In genomic region chr2:20050104-20050711, GRCh38 we compare ENCODE assay signal across 1 cellular context.
TF ChIP-seq lines count a peak whose summit lies in the region.

No MANE protein-coding gene starts in this region.

TF ChIP-seq in GM12878, 131 proteins besides CTCF, POLR2A, EP300 and RAD21 (continues in another document):
- TF ChIP-seq MTA2 (IDR thresholded peaks at IDR 0.05; ENCODE audit: low read depth), result peak; percentile 97
- no peak for TF ChIP-seq ZBTB11 (CRISPR knock-in tag; IDR thresholded peaks at IDR 0.05)
- peak; percentile 35; the same call in 1 of the 2 replicates for TF ChIP-seq MLLT1 (IDR thresholded peaks at IDR 0.05)
- TF ChIP-seq RUNX3 (IDR thresholded peaks at IDR 0.05; ENCODE audit: low read length), result peak; percentile 57
- TF ChIP-seq MYC (IDR thresholded peaks at IDR 0.05; ENCODE audit: insufficient read depth, insufficient read length, insufficient replicate concordance, low read length, severe bottlenecking), result no peak
- peak in 1 of 2 experiments; percentile 11; a peak in 1 of 4 replicates for TF ChIP-seq BHLHE40 (IDR thresholded peaks at IDR 0.05; ENCODE audit: borderline replicate concordance in 1 of 2, low read depth in 2 of 2, low read length in 1 of 2)
- TF ChIP-seq MXI1 (IDR thresholded peaks at IDR 0.05; ENCODE audit: low read depth, low read length), result peak; percentile 27; the same call in 1 of the 2 replicates
- peak; percentile 6; the same call in 1 of the 2 replicates for TF ChIP-seq TBL1XR1 (IDR thresholded peaks at IDR 0.05; ENCODE audit: low read depth, low read length)
- TF ChIP-seq ATF7 (IDR thresholded peaks at IDR 0.05; ENCODE audit: low read depth), result peak; percentile 72
- peak; percentile 90 for TF ChIP-seq SMARCA5 (IDR thresholded peaks at IDR 0.05)
- TF ChIP-seq ATF2 (IDR thresholded peaks at IDR 0.05; ENCODE audit: low read length), result peak; percentile 24; the same call in 1 of the 2 replicates
- 0 out of 2 replicates have a peak, but pooled peaks have one; percentile 30 for TF ChIP-seq NFIC (IDR thresholded peaks at IDR 0.05; ENCODE audit: low read depth, low read length)
- no peak for TF ChIP-seq CHD2 (IDR thresholded peaks at IDR 0.05; ENCODE audit: borderline replicate concordance, low read depth, low read length)
- TF ChIP-seq MEF2B (IDR thresholded peaks at IDR 0.05; ENCODE audit: partially characterized antibody, poor library complexity, severe bottlenecking), result peak; percentile 28
- TF ChIP-seq CBFB (IDR thresholded peaks at IDR 0.05; ENCODE audit: low read depth), result peak; percentile 46; the same call in 1 of the 2 replicates
- TF ChIP-seq SPI1 (IDR thresholded peaks at IDR 0.05; ENCODE audit: borderline replicate concordance, insufficient read depth, low read depth, low read length), result peak; percentile 94
- no peak for TF ChIP-seq SMC3 (IDR thresholded peaks at IDR 0.05; ENCODE audit: borderline replicate concordance, low read length)
- TF ChIP-seq NR2C2 (IDR thresholded peaks at IDR 0.05; ENCODE audit: borderline replicate concordance, control insufficient read depth, insufficient read length, low read depth), result no peak
- peak; percentile 86 for TF ChIP-seq SMAD1 (IDR thresholded peaks at IDR 0.05; ENCODE audit: low read depth, partially characterized antibody)
- TF ChIP-seq SMAD5 (IDR thresholded peaks at IDR 0.05; ENCODE audit: low read depth), result 0 out of 2 replicates have a peak, but pooled peaks have one; percentile 13
- TF ChIP-seq, protein P1, sequence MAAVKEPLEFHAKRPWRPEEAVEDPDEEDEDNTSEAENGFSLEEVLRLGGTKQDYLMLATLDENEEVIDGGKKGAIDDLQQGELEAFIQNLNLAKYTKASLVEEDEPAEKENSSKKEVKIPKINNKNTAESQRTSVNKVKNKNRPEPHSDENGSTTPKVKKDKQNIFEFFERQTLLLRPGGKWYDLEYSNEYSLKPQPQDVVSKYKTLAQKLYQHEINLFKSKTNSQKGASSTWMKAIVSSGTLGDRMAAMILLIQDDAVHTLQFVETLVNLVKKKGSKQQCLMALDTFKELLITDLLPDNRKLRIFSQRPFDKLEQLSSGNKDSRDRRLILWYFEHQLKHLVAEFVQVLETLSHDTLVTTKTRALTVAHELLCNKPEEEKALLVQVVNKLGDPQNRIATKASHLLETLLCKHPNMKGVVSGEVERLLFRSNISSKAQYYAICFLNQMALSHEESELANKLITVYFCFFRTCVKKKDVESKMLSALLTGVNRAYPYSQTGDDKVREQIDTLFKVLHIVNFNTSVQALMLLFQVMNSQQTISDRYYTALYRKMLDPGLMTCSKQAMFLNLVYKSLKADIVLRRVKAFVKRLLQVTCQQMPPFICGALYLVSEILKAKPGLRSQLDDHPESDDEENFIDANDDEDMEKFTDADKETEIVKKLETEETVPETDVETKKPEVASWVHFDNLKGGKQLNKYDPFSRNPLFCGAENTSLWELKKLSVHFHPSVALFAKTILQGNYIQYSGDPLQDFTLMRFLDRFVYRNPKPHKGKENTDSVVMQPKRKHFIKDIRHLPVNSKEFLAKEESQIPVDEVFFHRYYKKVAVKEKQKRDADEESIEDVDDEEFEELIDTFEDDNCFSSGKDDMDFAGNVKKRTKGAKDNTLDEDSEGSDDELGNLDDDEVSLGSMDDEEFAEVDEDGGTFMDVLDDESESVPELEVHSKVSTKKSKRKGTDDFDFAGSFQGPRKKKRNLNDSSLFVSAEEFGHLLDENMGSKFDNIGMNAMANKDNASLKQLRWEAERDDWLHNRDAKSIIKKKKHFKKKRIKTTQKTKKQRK (IDR thresholded peaks at IDR 0.05; ENCODE audit: low read depth, low read length), result no peak
- TF ChIP-seq, protein P2, sequence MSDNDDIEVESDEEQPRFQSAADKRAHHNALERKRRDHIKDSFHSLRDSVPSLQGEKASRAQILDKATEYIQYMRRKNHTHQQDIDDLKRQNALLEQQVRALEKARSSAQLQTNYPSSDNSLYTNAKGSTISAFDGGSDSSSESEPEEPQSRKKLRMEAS (IDR thresholded peaks at IDR 0.05; ENCODE audit: low read depth, low read length), result no peak
- TF ChIP-seq TCF3 (IDR thresholded peaks at IDR 0.05; ENCODE audit: borderline replicate concordance, insufficient read depth, low read depth, low read length), result no peak
- no peak; the same call in 1 of the 2 replicates for TF ChIP-seq ZNF207 (IDR thresholded peaks at IDR 0.05; ENCODE audit: borderline replicate concordance)
- peak; percentile 46; the same call in 1 of the 2 replicates for TF ChIP-seq TAF1 (IDR thresholded peaks at IDR 0.05; ENCODE audit: borderline replicate concordance, low read depth, low read length)
- TF ChIP-seq YY1 (IDR thresholded peaks at IDR 0.05; ENCODE audit: low read depth, low read length), result no peak
- TF ChIP-seq, protein P3, sequence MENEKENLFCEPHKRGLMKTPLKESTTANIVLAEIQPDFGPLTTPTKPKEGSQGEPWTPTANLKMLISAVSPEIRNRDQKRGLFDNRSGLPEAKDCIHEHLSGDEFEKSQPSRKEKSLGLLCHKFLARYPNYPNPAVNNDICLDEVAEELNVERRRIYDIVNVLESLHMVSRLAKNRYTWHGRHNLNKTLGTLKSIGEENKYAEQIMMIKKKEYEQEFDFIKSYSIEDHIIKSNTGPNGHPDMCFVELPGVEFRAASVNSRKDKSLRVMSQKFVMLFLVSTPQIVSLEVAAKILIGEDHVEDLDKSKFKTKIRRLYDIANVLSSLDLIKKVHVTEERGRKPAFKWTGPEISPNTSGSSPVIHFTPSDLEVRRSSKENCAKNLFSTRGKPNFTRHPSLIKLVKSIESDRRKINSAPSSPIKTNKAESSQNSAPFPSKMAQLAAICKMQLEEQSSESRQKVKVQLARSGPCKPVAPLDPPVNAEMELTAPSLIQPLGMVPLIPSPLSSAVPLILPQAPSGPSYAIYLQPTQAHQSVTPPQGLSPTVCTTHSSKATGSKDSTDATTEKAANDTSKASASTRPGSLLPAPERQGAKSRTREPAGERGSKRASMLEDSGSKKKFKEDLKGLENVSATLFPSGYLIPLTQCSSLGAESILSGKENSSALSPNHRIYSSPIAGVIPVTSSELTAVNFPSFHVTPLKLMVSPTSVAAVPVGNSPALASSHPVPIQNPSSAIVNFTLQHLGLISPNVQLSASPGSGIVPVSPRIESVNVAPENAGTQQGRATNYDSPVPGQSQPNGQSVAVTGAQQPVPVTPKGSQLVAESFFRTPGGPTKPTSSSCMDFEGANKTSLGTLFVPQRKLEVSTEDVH (IDR thresholded peaks at IDR 0.05; ENCODE audit: low read depth, partially characterized antibody), result peak; percentile 33
- TF ChIP-seq, protein P4, sequence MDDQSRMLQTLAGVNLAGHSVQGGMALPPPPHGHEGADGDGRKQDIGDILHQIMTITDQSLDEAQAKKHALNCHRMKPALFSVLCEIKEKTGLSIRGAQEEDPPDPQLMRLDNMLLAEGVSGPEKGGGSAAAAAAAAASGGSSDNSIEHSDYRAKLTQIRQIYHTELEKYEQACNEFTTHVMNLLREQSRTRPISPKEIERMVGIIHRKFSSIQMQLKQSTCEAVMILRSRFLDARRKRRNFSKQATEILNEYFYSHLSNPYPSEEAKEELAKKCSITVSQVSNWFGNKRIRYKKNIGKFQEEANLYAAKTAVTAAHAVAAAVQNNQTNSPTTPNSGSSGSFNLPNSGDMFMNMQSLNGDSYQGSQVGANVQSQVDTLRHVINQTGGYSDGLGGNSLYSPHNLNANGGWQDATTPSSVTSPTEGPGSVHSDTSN (IDR thresholded peaks at IDR 0.05; ENCODE audit: insufficient replicate concordance, low read depth, low read length), result no peak
- TF ChIP-seq ETV6 (conservative IDR thresholded peaks at IDR 0.05 in 1 of 2, IDR thresholded peaks at IDR 0.05 in 1 of 2; ENCODE audit: borderline replicate concordance in 1 of 2, low read depth in 1 of 2), result 0 out of 4 replicates have a peak, but pooled peaks of 1 of the 2 experiments have one; percentile 10
- TF ChIP-seq, protein P5, sequence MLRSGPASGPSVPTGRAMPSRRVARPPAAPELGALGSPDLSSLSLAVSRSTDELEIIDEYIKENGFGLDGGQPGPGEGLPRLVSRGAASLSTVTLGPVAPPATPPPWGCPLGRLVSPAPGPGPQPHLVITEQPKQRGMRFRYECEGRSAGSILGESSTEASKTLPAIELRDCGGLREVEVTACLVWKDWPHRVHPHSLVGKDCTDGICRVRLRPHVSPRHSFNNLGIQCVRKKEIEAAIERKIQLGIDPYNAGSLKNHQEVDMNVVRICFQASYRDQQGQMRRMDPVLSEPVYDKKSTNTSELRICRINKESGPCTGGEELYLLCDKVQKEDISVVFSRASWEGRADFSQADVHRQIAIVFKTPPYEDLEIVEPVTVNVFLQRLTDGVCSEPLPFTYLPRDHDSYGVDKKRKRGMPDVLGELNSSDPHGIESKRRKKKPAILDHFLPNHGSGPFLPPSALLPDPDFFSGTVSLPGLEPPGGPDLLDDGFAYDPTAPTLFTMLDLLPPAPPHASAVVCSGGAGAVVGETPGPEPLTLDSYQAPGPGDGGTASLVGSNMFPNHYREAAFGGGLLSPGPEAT (IDR thresholded peaks at IDR 0.05; ENCODE audit: low read depth), result peak; percentile 53; the same call in 1 of the 2 replicates
- no peak for TF ChIP-seq SUZ12 (IDR thresholded peaks at IDR 0.05; ENCODE audit: unreplicated experiment)
- no peak for TF ChIP-seq RAD51 (IDR thresholded peaks at IDR 0.05)
- no peak for TF ChIP-seq PAX5 (IDR thresholded peaks at IDR 0.05; ENCODE audit: borderline replicate concordance, low read depth, low read length)
- no peak for TF ChIP-seq NR2F1 (conservative IDR thresholded peaks at IDR 0.05)
- TF ChIP-seq JUND (IDR thresholded peaks at IDR 0.05; ENCODE audit: low read depth, low read length), result no peak
- no peak for TF ChIP-seq ZSCAN29 (IDR thresholded peaks at IDR 0.05)
- TF ChIP-seq BACH1 (IDR thresholded peaks at IDR 0.05; ENCODE audit: borderline replicate concordance), result peak; percentile 84; the same call in 1 of the 2 replicates
- TF ChIP-seq DPF2 (IDR thresholded peaks at IDR 0.05), result peak; percentile 74
- TF ChIP-seq POLR2AphosphoS5 (IDR thresholded peaks at IDR 0.05; ENCODE audit: low read length), result peak; percentile 74
- no peak for TF ChIP-seq YBX1 (IDR thresholded peaks at IDR 0.05)
- TF ChIP-seq CREM (IDR thresholded peaks at IDR 0.05; ENCODE audit: low read depth), result peak; percentile 38; the same call in 1 of the 2 replicates
- TF ChIP-seq BCL11A (IDR thresholded peaks at IDR 0.05; ENCODE audit: low read depth, low read length), result peak; percentile 88; the same call in 1 of the 2 replicates
